ENCODE assay signal across 1 cellular context in the genomic region with DNA sequence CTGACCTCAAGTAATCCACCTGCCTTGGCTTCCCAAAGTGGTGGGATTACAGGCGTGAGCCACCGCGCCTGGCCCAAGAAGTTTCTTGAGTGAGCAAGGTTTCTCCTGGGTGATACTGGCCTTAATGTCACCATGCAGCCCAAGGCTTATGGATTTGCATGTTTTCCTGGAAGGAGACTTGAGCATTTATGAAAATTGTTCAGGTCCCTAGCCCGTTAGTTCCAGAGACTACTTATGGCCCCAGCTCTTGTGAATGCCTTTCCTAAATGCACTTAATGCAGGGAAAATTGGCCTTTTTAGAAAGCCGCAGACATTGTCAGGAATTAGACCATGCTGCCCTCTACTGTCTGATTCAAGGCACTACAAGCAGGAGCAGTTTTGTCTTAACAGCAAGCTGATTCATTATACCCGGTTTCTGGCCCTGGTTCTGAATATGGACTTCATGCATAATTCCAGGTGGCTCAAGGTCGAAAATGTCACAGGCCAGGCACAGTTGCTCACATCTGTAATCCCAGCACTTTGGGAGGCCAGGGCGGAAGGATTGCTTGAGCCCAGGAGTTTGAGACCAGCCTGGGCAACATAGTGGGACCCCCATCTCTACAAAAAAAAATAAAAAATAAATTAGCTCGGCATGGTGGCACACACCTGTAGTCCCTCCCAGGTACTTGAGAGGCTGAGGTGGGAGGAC.
TF ChIP-seq lines count a peak whose summit lies in the region.

No MANE protein-coding gene starts in this region.

TF ChIP-seq in HEK293, 187 proteins besides CTCF, POLR2A, EP300 and RAD21 (continued from another document):
- TF ChIP-seq, protein P1, sequence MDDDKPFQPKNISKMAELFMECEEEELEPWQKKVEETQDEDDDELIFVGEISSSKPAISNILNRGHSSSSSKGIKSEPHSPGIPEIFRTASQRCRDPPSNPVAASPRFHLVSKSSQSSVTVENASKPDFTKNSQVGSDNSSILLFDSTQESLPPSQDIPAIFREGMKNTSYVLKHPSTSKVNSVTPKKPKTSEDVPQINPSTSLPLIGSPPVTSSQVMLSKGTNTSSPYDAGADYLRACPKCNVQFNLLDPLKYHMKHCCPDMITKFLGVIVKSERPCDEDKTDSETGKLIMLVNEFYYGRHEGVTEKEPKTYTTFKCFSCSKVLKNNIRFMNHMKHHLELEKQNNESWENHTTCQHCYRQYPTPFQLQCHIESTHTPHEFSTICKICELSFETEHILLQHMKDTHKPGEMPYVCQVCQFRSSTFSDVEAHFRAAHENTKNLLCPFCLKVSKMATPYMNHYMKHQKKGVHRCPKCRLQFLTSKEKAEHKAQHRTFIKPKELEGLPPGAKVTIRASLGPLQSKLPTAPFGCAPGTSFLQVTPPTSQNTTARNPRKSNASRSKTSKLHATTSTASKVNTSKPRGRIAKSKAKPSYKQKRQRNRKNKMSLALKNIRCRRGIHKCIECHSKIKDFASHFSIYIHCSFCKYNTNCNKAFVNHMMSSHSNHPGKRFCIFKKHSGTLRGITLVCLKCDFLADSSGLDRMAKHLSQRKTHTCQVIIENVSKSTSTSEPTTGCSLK (tag by site-specific recombination; IDR thresholded peaks at IDR 0.05): no peak
- TF ChIP-seq ZNF529 (tag by site-specific recombination; IDR thresholded peaks at IDR 0.05; ENCODE audit: insufficient replicate concordance) (no peak), ZNF776 (tag by site-specific recombination; IDR thresholded peaks at IDR 0.05; ENCODE audit: borderline replicate concordance) (no peak), ZNF140 (tag by site-specific recombination; IDR thresholded peaks at IDR 0.05) (no peak), ZBTB21 (tag by site-specific recombination; IDR thresholded peaks at IDR 0.05) (no peak), EGR2 (tag by site-specific recombination; IDR thresholded peaks at IDR 0.05; ENCODE audit: low read depth) (no peak), ZNF670 (tag by site-specific recombination; IDR thresholded peaks at IDR 0.05; ENCODE audit: low read depth) (no peak), ZNF302 (tag by site-specific recombination; IDR thresholded peaks at IDR 0.05; ENCODE audit: low read depth) (no peak), AEBP2 (tag by site-specific recombination; IDR thresholded peaks at IDR 0.05; ENCODE audit: borderline replicate concordance) (no peak), ZSCAN30 (tag by site-specific recombination; IDR thresholded peaks at IDR 0.05) (peak; percentile 66; the same call in 1 of the 2 replicates), ZNF660 (tag by site-specific recombination; IDR thresholded peaks at IDR 0.05) (peak; percentile 60), ZNF2 (tag by site-specific recombination; IDR thresholded peaks at IDR 0.05) (0 out of 2 replicates have a peak, but pooled peaks have one; percentile 67), ZNF777 (tag by site-specific recombination; IDR thresholded peaks at IDR 0.05; ENCODE audit: borderline replicate concordance) (no peak), ZNF610 (tag by site-specific recombination; IDR thresholded peaks at IDR 0.05; ENCODE audit: borderline replicate concordance) (no peak), PRDM1 (tag by site-specific recombination; IDR thresholded peaks at IDR 0.05) (peak; percentile 81), SP7 (tag by site-specific recombination; IDR thresholded peaks at IDR 0.05) (no peak), ZNF510 (tag by site-specific recombination; IDR thresholded peaks at IDR 0.05; ENCODE audit: insufficient replicate concordance) (no peak), ZIC2 (tag by site-specific recombination; IDR thresholded peaks at IDR 0.05) (no peak), ZNF24 (tag by site-specific recombination; IDR thresholded peaks at IDR 0.05) (no peak), ZFHX2 (tag by site-specific recombination; conservative IDR thresholded peaks at IDR 0.05) (no peak), ZNF785 (tag by site-specific recombination; IDR thresholded peaks at IDR 0.05) (no peak), ZNF138 (tag by site-specific recombination; IDR thresholded peaks at IDR 0.05; ENCODE audit: borderline replicate concordance) (no peak), ZNF768 (tag by site-specific recombination; IDR thresholded peaks at IDR 0.05) (no peak), ZNF792 (tag by site-specific recombination; IDR thresholded peaks at IDR 0.05) (no peak), REST (tag by site-specific recombination; IDR thresholded peaks at IDR 0.05) (peak; percentile 87; the same call in 1 of the 2 replicates), KLF10 (tag by site-specific recombination; IDR thresholded peaks at IDR 0.05) (no peak), ZNF654 (tag by site-specific recombination; IDR thresholded peaks at IDR 0.05; ENCODE audit: low read depth) (peak; percentile 99), ZNF48 (tag by site-specific recombination; IDR thresholded peaks at IDR 0.05) (no peak), GFI1B (tag by site-specific recombination; IDR thresholded peaks at IDR 0.05) (no peak), ZNF677 (tag by site-specific recombination; IDR thresholded peaks at IDR 0.05) (no peak), IKZF3 (tag by site-specific recombination; IDR thresholded peaks at IDR 0.05) (0 out of 2 replicates have a peak, but pooled peaks have one; percentile 20), ZNF155 (tag by site-specific recombination; IDR thresholded peaks at IDR 0.05) (no peak)
- TF ChIP-seq, protein P2, sequence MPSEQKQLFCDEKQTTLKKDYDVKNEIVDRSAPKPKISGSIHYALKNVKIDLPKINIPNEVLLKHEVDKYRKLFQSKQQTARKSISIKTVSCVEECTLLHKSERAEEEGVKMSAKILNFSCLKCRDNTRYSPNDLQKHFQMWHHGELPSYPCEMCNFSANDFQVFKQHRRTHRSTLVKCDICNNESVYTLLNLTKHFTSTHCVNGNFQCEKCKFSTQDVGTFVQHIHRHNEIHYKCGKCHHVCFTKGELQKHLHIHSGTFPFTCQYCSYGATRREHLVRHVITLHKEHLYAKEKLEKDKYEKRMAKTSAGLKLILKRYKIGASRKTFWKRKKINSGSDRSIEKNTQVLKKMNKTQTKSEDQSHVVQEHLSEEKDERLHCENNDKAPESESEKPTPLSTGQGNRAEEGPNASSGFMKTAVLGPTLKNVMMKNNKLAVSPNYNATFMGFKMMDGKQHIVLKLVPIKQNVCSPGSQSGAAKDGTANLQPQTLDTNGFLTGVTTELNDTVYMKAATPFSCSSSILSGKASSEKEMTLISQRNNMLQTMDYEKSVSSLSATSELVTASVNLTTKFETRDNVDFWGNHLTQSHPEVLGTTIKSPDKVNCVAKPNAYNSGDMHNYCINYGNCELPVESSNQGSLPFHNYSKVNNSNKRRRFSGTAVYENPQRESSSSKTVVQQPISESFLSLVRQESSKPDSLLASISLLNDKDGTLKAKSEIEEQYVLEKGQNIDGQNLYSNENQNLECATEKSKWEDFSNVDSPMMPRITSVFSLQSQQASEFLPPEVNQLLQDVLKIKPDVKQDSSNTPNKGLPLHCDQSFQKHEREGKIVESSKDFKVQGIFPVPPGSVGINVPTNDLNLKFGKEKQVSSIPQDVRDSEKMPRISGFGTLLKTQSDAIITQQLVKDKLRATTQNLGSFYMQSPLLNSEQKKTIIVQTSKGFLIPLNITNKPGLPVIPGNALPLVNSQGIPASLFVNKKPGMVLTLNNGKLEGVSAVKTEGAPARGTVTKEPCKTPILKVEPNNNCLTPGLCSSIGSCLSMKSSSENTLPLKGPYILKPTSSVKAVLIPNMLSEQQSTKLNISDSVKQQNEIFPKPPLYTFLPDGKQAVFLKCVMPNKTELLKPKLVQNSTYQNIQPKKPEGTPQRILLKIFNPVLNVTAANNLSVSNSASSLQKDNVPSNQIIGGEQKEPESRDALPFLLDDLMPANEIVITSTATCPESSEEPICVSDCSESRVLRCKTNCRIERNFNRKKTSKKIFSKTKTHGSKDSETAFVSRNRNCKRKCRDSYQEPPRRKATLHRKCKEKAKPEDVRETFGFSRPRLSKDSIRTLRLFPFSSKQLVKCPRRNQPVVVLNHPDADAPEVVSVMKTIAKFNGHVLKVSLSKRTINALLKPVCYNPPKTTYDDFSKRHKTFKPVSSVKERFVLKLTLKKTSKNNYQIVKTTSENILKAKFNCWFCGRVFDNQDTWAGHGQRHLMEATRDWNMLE (tag by site-specific recombination; conservative IDR thresholded peaks at IDR 0.05; ENCODE audit: low read depth): no peak
- TF ChIP-seq, protein P3, sequence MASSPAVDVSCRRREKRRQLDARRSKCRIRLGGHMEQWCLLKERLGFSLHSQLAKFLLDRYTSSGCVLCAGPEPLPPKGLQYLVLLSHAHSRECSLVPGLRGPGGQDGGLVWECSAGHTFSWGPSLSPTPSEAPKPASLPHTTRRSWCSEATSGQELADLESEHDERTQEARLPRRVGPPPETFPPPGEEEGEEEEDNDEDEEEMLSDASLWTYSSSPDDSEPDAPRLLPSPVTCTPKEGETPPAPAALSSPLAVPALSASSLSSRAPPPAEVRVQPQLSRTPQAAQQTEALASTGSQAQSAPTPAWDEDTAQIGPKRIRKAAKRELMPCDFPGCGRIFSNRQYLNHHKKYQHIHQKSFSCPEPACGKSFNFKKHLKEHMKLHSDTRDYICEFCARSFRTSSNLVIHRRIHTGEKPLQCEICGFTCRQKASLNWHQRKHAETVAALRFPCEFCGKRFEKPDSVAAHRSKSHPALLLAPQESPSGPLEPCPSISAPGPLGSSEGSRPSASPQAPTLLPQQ (tag by site-specific recombination; IDR thresholded peaks at IDR 0.05): no peak
- TF ChIP-seq, protein P4, sequence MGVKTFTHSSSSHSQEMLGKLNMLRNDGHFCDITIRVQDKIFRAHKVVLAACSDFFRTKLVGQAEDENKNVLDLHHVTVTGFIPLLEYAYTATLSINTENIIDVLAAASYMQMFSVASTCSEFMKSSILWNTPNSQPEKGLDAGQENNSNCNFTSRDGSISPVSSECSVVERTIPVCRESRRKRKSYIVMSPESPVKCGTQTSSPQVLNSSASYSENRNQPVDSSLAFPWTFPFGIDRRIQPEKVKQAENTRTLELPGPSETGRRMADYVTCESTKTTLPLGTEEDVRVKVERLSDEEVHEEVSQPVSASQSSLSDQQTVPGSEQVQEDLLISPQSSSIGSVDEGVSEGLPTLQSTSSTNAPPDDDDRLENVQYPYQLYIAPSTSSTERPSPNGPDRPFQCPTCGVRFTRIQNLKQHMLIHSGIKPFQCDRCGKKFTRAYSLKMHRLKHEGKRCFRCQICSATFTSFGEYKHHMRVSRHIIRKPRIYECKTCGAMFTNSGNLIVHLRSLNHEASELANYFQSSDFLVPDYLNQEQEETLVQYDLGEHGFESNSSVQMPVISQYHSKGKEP (tag by site-specific recombination; IDR thresholded peaks at IDR 0.05): peak; percentile 84; the same call in 1 of the 2 replicates
